Comparison of ENCODE assay signal across 1 cellular context in the genomic region with DNA sequence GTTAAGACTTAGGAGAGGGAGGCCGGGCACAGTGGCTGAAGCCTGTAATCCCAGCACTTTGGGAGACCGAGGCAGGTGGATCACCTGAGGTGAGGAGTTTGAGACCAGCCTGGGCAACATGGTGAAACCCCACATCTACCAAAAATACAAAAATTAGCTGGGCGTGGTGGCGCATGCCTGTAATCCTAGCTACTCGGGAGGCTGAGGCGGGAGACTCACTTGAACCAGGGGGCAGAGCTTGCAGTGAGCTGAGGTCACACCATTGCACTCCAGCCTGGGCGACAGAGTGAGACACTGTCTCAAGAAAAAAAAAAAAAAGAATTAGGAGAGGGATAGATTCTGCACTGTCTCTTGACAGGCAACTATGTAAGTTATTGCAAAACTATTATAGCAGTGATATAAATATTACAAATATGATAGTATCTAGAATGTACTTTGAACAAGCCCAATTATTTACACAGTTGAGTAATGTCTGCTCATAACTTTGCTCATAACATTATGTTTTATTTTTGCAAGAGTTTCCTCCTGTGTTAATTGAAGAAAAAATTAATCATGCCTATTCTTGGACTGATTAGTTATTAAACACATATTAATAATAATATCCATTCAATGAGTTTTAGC. TPM values are rescaled to one million over a fixed set of nuclear protein-coding genes. Genes with fewer than 3 reads are reported as not detected.
"Had no signal": no experiment of that assay in that cellular context is flagged by ENCODE, and none has a peak within 500 bp of the region (broad histone marks: within the 10 kb centered on the region; RNA-seq: fewer than 3 reads in every experiment).

No MANE protein-coding gene starts in this region.

RNA-seq across cellular contexts. Expression of a gene that starts 46.6 kb away (rescaled TPM):
- total RNA-seq: T-helper 1 cell treated with Interleukin-12 subunit alpha and Interleukin-12 subunit beta and Interleukin-4 antibody, amounts not matched to agents 30 ng/mL and 1 ng/mL, for 36 hours had no signal
